Comparison of ENCODE assay signal across 11 cellular contexts in the genomic region with DNA sequence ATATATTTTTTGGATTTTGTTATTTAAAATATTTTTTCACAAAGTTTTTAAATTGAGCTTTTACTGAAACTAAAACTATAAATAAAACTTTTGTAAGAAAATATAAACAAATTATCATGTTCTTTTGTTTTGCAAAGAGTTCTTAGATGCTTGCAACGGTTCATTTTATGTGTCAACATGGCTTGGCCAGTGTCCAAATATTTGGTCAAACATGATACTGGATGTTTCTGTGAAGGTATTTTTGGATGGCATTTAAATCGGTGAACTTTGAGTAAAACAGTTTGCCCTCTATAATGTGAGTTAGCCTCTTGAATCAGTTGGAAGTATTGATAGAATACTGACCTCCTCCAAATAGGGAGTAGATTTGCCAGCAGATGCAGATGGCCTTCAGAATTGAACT.
"Had no signal": no experiment of that assay in that cellular context is flagged by ENCODE, and none has a peak within 500 bp of the region (broad histone marks: within the 10 kb centered on the region; RNA-seq: fewer than 3 reads in every experiment).

No MANE protein-coding gene starts in this region.

- H3K9me3 ChIP-seq: ovary had no signal

- H3K36me3 ChIP-seq: ovary, spleen had no signal

- DNase-seq: activated CD4-positive, alpha-beta T cell treated with anti-CD3 and anti-CD28 coated beads, Interleukin-2, amount 10 ng/mL, durations not matched to agents 7 days and 5 days; caudate nucleus; effector CD4-positive, alpha-beta T cell; left colon; naive B cell; ovary; spleen; stimulated activated naive CD8-positive, alpha-beta T cell treated with anti-CD3 and anti-CD28 coated beads, Interleukin-15, amount 100 ng/mL, for 72 hours; T-helper 9 cell had no signal

- H3K27ac ChIP-seq: coronary artery, ovary, spleen had no signal

- H3K27me3 ChIP-seq: ovary, spleen had no signal

- H3K4me1 ChIP-seq: spleen had no signal

- H3K4me3 ChIP-seq: coronary artery, lung, ovary, spleen had no signal
